ENCODE assay signal across 18 cellular contexts in genomic region chr9:70324963-70325362, GRCh38.
DNase-seq lines count a peak whose midpoint lies in the region; ATAC-seq, FAIRE-seq and TF ChIP-seq lines count a peak whose summit lies in the region.
"Had no signal": no experiment of that assay in that cellular context is flagged by ENCODE, and none has a peak within 500 bp of the region (broad histone marks: within the 10 kb centered on the region; RNA-seq: fewer than 3 reads in every experiment).

No MANE protein-coding gene starts in this region.

- H3K27ac ChIP-seq in AG04450 (ENCODE audit: low read depth, low read length) (peak overlapping the region; percentile 53), astrocyte (ENCODE audit: low read depth, low read length) (no peak overlapping the region), foreskin keratinocyte (no peak overlapping the region)
- H3K27ac ChIP-seq: upper lobe of right lung had no signal

- H3K9me3 ChIP-seq in AG04450 (ENCODE audit: control insufficient read depth, insufficient read depth, low read length) (peaks cover 9% of the 10 kb centered on the region), astrocyte (ENCODE audit: insufficient read depth, low read depth, low read length) (no peaks in the 10 kb centered on the region)
- H3K9me3 ChIP-seq: upper lobe of right lung had no signal

- no peaks in the 10 kb centered on the region for H4K20me1 ChIP-seq in astrocyte (ENCODE audit: insufficient read depth, low read length)

- POLR2A ChIA-PET in AG04450 (lab: Yijun Ruan, JAX): no interaction called here

- DNase-seq in AG04450 (ENCODE audit: low read depth, low spot score) (peak; percentile 30), HCEC 1CT (peak; percentile 90), astrocyte (ENCODE audit: low read depth) (peak; percentile 19), foreskin keratinocyte (peak; percentile 48 to 74), D721Med (ENCODE audit: insufficient read length, low spot score) (no peak), SHP77 (lab: John Stamatoyannopoulos, UW) (no peak), NCI-H510A (lab: John Stamatoyannopoulos, UW) (no peak)
- DNase-seq: activated CD4-positive, alpha-beta T cell treated with anti-CD3 and anti-CD28 coated beads, Interleukin-2, amount 50 U/mL, for 4 hours; activated T-cell treated with anti-CD3 and anti-CD28 coated beads, Interleukin-2, amount 50 U/mL, for 48 hours; hypothalamus; KG1; NCI-H146; NCI-H446 treated with DMSO at 0.1 percent for 48 hours; stimulated activated naive CD4-positive, alpha-beta T cell; upper lobe of right lung had no signal

- H3K36me3 ChIP-seq in astrocyte (ENCODE audit: insufficient read depth, low read length): peaks cover 42% of the 10 kb centered on the region

- H3K4me2 ChIP-seq in astrocyte (ENCODE audit: low read length): no peak overlapping the region

- FAIRE-seq in astrocyte (lab: Jason Lieb, UNC) (peak; percentile 67), D721Med (lab: Jason Lieb, UNC) (no peak)
- FAIRE-seq: GM19239 had no signal

- no peak overlapping the region for H2AFZ ChIP-seq in astrocyte (ENCODE audit: low read depth, low read length)

- CTCF ChIA-PET in AG04450 (lab: Charles Lee): no interaction called here

- H3K4me1 ChIP-seq in astrocyte (ENCODE audit: insufficient read depth, low read length) (no peaks in the 10 kb centered on the region), foreskin keratinocyte (no peaks in the 10 kb centered on the region)
- H3K4me1 ChIP-seq: upper lobe of right lung had no signal

- H3K36me3 Mint-ChIP-seq in astrocyte (ENCODE audit: low read depth, unreplicated experiment): peaks cover 29% of the 10 kb centered on the region

- peaks cover 6% of the 10 kb centered on the region for H3K4me1 Mint-ChIP-seq in astrocyte (ENCODE audit: low read depth, unreplicated experiment)

- no peak overlapping the region for H3K9ac ChIP-seq in astrocyte (ENCODE audit: low read length)

- H3K27me3 ChIP-seq in AG04450 (ENCODE audit: control insufficient read depth, insufficient read depth, low read length) (no peaks in the 10 kb centered on the region), astrocyte (ENCODE audit: insufficient read depth, low read length) (no peaks in the 10 kb centered on the region), foreskin keratinocyte (no peaks in the 10 kb centered on the region)
- H3K27me3 ChIP-seq: upper lobe of right lung had no signal

- H3K9me3 Mint-ChIP-seq in astrocyte (ENCODE audit: unreplicated experiment): peaks cover 3% of the 10 kb centered on the region

- no peak overlapping the region for H3K4me3 Mint-ChIP-seq in astrocyte (ENCODE audit: unreplicated experiment)

- H3K4me3 ChIP-seq in AG04450 (ENCODE audit: low read depth, low read length) (no peak overlapping the region), astrocyte (ENCODE audit: insufficient read depth, low read depth, low read length) (no peak overlapping the region)
- H3K4me3 ChIP-seq: upper lobe of right lung had no signal

- TF ChIP-seq CTCF in AG04450 (IDR thresholded peaks at IDR 0.05; ENCODE audit: low read depth, low read length) (no peak), astrocyte (IDR thresholded peaks at IDR 0.05; ENCODE audit: insufficient read depth, low read depth, low read length) (no peak), foreskin keratinocyte (conservative IDR thresholded peaks at IDR 0.05) (no peak), D721Med (IDR thresholded peaks at IDR 0.05; ENCODE audit: insufficient read depth, missing control alignments) (no peak)

- peak; percentile 72 for ATAC-seq in foreskin keratinocyte
- ATAC-seq in HG03520 (IDR thresholded peaks at IDR 0.05; ENCODE audit: unreplicated experiment): no peak
- ATAC-seq: SK-N-SH treated with all-trans-retinoic acid at 6 μM for 48 hours, upper lobe of right lung had no signal

- H3K27ac Mint-ChIP-seq in astrocyte (ENCODE audit: unreplicated experiment): peak overlapping the region; percentile 63

- H3K79me2 ChIP-seq in astrocyte (ENCODE audit: insufficient read depth, low read length): no peaks in the 10 kb centered on the region

- H3K27me3 Mint-ChIP-seq in astrocyte (ENCODE audit: low read depth, unreplicated experiment): no peaks in the 10 kb centered on the region

Comparison
In these comparisons a context has a peak if more than half of its experiments do, and no peak if none do; other contexts are left out.
1. DNase-seq: peak in AG04450 (single experiment), HCEC 1CT (single experiment), astrocyte (single experiment) and foreskin keratinocyte (2 of 2); none in D721Med (single experiment), SHP77 (0 of 2) and NCI-H510A (single experiment).